8 cellular contexts compared by ENCODE assay signal in the genomic region with DNA sequence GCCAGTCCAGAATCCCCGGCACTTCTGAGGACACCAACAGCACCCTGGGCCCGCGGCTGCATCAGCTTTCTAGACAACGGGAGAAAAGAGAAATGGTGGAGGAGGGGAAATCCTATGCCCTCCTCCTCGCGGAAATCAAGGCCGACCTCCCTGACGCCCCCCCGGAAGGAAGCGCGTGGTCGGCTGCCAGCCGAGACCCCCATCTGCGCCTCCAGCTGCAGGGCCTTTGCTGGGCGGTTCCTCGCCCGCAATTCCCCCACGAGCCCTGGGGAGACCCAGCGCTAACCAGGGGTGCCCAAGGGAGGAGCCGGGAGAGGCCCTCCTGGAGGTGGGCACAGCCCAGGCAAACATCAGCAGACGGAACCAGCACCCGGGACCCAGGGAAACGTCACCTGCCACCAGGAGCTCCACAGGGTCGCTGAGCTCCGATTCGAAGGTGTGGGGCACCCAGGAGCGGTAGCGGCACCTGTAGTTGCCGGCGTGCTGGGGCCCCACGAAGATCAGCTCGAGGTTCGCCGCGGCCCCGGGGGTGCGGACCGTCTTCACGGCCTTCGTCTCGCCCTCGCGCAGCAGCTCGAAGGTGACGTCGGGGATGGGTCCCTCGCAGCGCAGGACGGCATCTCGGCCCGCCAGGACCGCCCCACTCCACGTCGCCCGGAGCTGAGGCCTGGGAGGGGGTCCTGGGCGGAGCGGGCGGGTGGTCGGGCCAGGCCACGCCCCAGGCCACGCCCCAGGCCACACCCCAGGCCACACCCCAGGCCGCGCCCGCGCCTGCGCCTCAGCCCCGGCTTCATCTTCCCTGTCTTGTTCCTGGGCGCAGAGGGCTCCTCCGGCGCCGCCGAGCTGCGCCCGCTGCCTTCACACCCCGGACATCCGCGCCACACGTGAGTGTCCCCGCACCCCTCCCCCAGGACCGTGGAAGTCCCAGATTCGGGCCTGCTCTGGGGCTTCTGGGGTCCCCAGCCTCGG. TPM values are rescaled to one million over a fixed set of nuclear protein-coding genes. Genes with fewer than 3 reads are reported as not detected.
DNase-seq lines count a peak whose midpoint lies in the region; ATAC-seq and TF ChIP-seq lines count a peak whose summit lies in the region.

No MANE protein-coding gene starts in this region.

- ATAC-seq in HG02970 (IDR thresholded peaks at IDR 0.05; ENCODE audit: low FRiP score, unreplicated experiment) = peak; percentile 77
- peak; percentile 16 to 60 (median 25) for ATAC-seq in right lobe of liver

- intact Hi-C loops in right lobe of liver (cut with DNase I) = no loop called here

- no peaks in the 10 kb centered on the region for H3K27me3 ChIP-seq in right lobe of liver

- peaks cover 0 to 9% (median 0%) of the 10 kb centered on the region in 4 donors for H3K36me3 ChIP-seq in right lobe of liver

- H3K27ac ChIP-seq in coronary artery (peak overlapping the region; percentile 67 to 95), right lobe of liver (peak overlapping the region in 2 of 3 donors; percentile 40 to 57)

- peaks cover 0 to 43% (median 12%) of the 10 kb centered on the region in 4 donors for H3K4me1 ChIP-seq in right lobe of liver

- H3K4me3 ChIP-seq in coronary artery (peak overlapping the region; percentile 86), right lobe of liver (peak overlapping the region; percentile 30 to 44 (median 31))

- WGBS in right lobe of liver (ENCODE audit: insufficient coverage, low coverage, low lambda C conversion rate, missing lambda C conversion rate) = 70% methylated on average over 10 of the region's 82 CpGs

- TF ChIP-seq POLR2A in right lobe of liver (IDR thresholded peaks at IDR 0.05) = peak; percentile 23

- DNase-seq in activated gamma-delta T cell treated with Interleukin-2 at 50 U/mL for 16 hours = peak; percentile 59
- no peak for DNase-seq in activated gamma-delta T cell (lab: John Stamatoyannopoulos, UW)
- DNase-seq in NCI-H2196 (lab: John Stamatoyannopoulos, UW; ENCODE audit: unreplicated experiment) = peak; percentile 28
- peak; percentile 51 to 62 for DNase-seq in activated CD4-positive, alpha-beta T cell treated with anti-CD3 and anti-CD28 coated beads for 4 hours
- DNase-seq in coronary artery (ENCODE audit: low spot score) = peak; percentile 83
- DNase-seq in right lobe of liver = no peak
- DNase-seq in stimulated activated CD4-positive, alpha-beta T cell treated with anti-CD3 and anti-CD28 coated beads, Interleukin-4, amount 100 ng/mL, for 4 hours = peak; percentile 51 to 64

- TF ChIP-seq CTCF in coronary artery (IDR thresholded peaks at IDR 0.05) (no peak), right lobe of liver (IDR thresholded peaks at IDR 0.05) (no peak)

- H3K9me3 ChIP-seq in right lobe of liver = no peaks in the 10 kb centered on the region

RNA-seq across cellular contexts. Expression of a gene that starts 6.0 kb away (rescaled TPM):
- total RNA-seq in right lobe of liver = 1,000 to 10,000 TPM in 4 of 6 experiments, 100 to 1,000 TPM in 2; 897 to 2,313 (median 1,164) TPM

RNA-seq across cellular contexts. Expression of a gene that starts 15.3 kb away (rescaled TPM):
- 1 to 10 TPM in 5 of 6 experiments, under 1 TPM in 1; 0.73 to 3.1 (median 1.7) TPM for total RNA-seq in right lobe of liver

RNA-seq across cellular contexts. Expression of a gene that starts 20.5 kb away (rescaled TPM):
- 1 to 10 TPM; 1.7 to 2.9 (median 2.1) TPM for total RNA-seq in right lobe of liver

RNA-seq across cellular contexts. Expression of a gene that starts 33.6 kb away (rescaled TPM):
- 1 to 10 TPM; 1.7 to 3.9 (median 2.4) TPM for total RNA-seq in right lobe of liver

RNA-seq across cellular contexts. Expression of a gene that starts 39.8 kb away (rescaled TPM):
- 100 to 1,000 TPM; 274 to 637 (median 304) TPM for total RNA-seq in right lobe of liver

Comparison
In these comparisons a context has a peak if more than half of its experiments do, and no peak if none do; other contexts are left out.
1. DNase-seq: peak in activated gamma-delta T cell treated with Interleukin-2 at 50 U/mL for 16 hours (single experiment), NCI-H2196 (single experiment), activated CD4-positive, alpha-beta T cell treated with anti-CD3 and anti-CD28 coated beads for 4 hours (2 of 2), coronary artery (single experiment) and stimulated activated CD4-positive, alpha-beta T cell treated with anti-CD3 and anti-CD28 coated beads, Interleukin-4, amount 100 ng/mL, for 4 hours (2 of 2); none in activated gamma-delta T cell (single experiment) and right lobe of liver (0 of 3).